ENCODE assay signal across 1 cellular context in genomic region chr17:59406808-59407381, GRCh38.
TF ChIP-seq lines count a peak whose summit lies in the region.

No MANE protein-coding gene starts in this region.

TF ChIP-seq in SK-N-SH, 30 proteins besides CTCF, POLR2A, EP300 and RAD21 (continued from another document):
- no peak for TF ChIP-seq IRF3 (IDR thresholded peaks at IDR 0.05; ENCODE audit: low read depth, low read length)
- TF ChIP-seq RCOR1 (IDR thresholded peaks at IDR 0.05; ENCODE audit: low read length), result peak; percentile 70; the same call in 1 of the 2 replicates
- no peak for TF ChIP-seq TEAD4 (IDR thresholded peaks at IDR 0.05; ENCODE audit: borderline replicate concordance, insufficient read depth)
- peak; percentile 31 for TF ChIP-seq CHD2 (IDR thresholded peaks at IDR 0.05; ENCODE audit: low read length, partially characterized antibody)
- TF ChIP-seq, protein P1, sequence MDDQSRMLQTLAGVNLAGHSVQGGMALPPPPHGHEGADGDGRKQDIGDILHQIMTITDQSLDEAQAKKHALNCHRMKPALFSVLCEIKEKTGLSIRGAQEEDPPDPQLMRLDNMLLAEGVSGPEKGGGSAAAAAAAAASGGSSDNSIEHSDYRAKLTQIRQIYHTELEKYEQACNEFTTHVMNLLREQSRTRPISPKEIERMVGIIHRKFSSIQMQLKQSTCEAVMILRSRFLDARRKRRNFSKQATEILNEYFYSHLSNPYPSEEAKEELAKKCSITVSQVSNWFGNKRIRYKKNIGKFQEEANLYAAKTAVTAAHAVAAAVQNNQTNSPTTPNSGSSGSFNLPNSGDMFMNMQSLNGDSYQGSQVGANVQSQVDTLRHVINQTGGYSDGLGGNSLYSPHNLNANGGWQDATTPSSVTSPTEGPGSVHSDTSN (IDR thresholded peaks at IDR 0.05), result peak; percentile 43; the same call in 1 of the 2 replicates
- TF ChIP-seq RXRA (IDR thresholded peaks at IDR 0.05; ENCODE audit: borderline replicate concordance, low read depth), result peak; percentile 39; the same call in 1 of the 2 replicates
- peak; percentile 30; the same call in 1 of the 2 replicates for TF ChIP-seq GABPA (IDR thresholded peaks at IDR 0.05; ENCODE audit: low read depth)
